ENCODE assay signal across 8 cellular contexts in the genomic region with DNA sequence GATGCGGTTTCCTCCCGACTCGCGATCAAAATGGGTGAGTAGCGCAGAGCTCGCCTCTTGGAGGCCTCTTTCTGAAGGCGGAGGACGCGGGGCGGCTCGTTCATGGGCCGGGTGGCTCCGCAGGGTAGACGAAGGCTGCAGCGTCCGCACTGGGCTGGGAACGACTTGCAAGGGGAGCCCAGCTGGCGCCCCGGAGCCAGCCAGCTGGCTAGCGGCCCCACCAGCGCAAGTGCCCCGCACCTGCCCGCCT. TPM values are rescaled to one million over a fixed set of nuclear protein-coding genes. Genes with fewer than 3 reads are reported as not detected.
DNase-seq lines count a peak whose midpoint lies in the region; ATAC-seq lines count a peak whose summit lies in the region.

No MANE protein-coding gene starts in this region.

- peak overlapping the region; percentile 13; the same call in 1 of the 2 replicates for H3K9ac ChIP-seq in iPS-20b (ENCODE audit: low read depth, low read length)

- H3K36me3 Mint-ChIP-seq in activated CD4-positive, alpha-beta memory T cell treated with anti-CD3 and anti-CD28 coated beads, Interleukin-2, amount 10 ng/mL, durations not matched to agents 7 days and 5 days (ENCODE audit: low read depth), result peaks cover 16% of the 10 kb centered on the region

- peaks cover 10% of the 10 kb centered on the region; the same call in 1 of the 2 replicates for H3K27me3 ChIP-seq in iPS-20b (ENCODE audit: insufficient read depth, low read length)

- H3K27ac ChIP-seq in iPS-20b (ENCODE audit: low read length) (no peak overlapping the region), substantia nigra (ENCODE audit: low read depth, low read length, poor library complexity, severe bottlenecking) (peak overlapping the region; percentile 49)

- no peak for DNase-seq in activated CD4-positive, alpha-beta memory T cell treated with anti-CD3 and anti-CD28 coated beads, Interleukin-2, amount 10 ng/mL, durations not matched to agents 7 days and 5 days
- DNase-seq in substantia nigra (lab: John Stamatoyannopoulos, UW), result peak in 1 of 49 donors; percentile 55
- no peak for DNase-seq in HuH-7 (ENCODE audit: low spot score)
- no peak for DNase-seq in stimulated activated CD4-positive, alpha-beta T cell treated with anti-CD3 and anti-CD28 coated beads, Interleukin-1b, Interleukin-23, amount 100 ng/mL, for 48 hours
- no peak for DNase-seq in ureter (ENCODE audit: low spot score)

- peak overlapping the region; percentile 92 for H3K4me3 ChIP-seq in iPS-20b (ENCODE audit: low read length)

- H3K9me3 Mint-ChIP-seq in activated CD4-positive, alpha-beta memory T cell treated with anti-CD3 and anti-CD28 coated beads, Interleukin-2, amount 10 ng/mL, durations not matched to agents 7 days and 5 days, result no peaks in the 10 kb centered on the region

- H3K27ac Mint-ChIP-seq in activated CD4-positive, alpha-beta memory T cell treated with anti-CD3 and anti-CD28 coated beads, Interleukin-2, amount 10 ng/mL, durations not matched to agents 7 days and 5 days, result peak overlapping the region; percentile 84

- POLR2A ChIA-PET in activated CD4-positive, alpha-beta memory T cell treated with anti-CD3 and anti-CD28 coated beads, Interleukin-2, amount 10 ng/mL, durations not matched to agents 7 days and 5 days (lab: Charles Lee), result interaction anchor here (0.5 to 4.0 kb wide), 18 partner anchors 10 to 589 kb away, joined by 3 to 41 read pairs (median 4); partner anchors contain the start of genes ATG4B, DTYMK, DUSP28 and MTERF4

- H3K9me3 ChIP-seq in iPS-20b (ENCODE audit: insufficient read depth, low read depth, low read length), result no peaks in the 10 kb centered on the region

- peak overlapping the region; percentile 92 for H3K4me3 Mint-ChIP-seq in activated CD4-positive, alpha-beta memory T cell treated with anti-CD3 and anti-CD28 coated beads, Interleukin-2, amount 10 ng/mL, durations not matched to agents 7 days and 5 days

- peaks cover 11% of the 10 kb centered on the region for H3K4me1 ChIP-seq in iPS-20b (ENCODE audit: insufficient read depth, low read length)

- H3K36me3 ChIP-seq in iPS-20b (ENCODE audit: insufficient read depth, low read depth, low read length), result no peaks in the 10 kb centered on the region; the same call in 1 of the 2 replicates

- CTCF ChIA-PET in activated CD4-positive, alpha-beta memory T cell treated with anti-CD3 and anti-CD28 coated beads, Interleukin-2, amount 10 ng/mL, durations not matched to agents 7 days and 5 days (lab: Charles Lee), result interaction anchor here (0.6 to 2.7 kb wide), 8 partner anchors 41 to 537 kb away, joined by 3 to 6 read pairs (median 3); partner anchors contain the start of genes ATG4B and DTYMK

- H3K27me3 Mint-ChIP-seq in activated CD4-positive, alpha-beta memory T cell treated with anti-CD3 and anti-CD28 coated beads, Interleukin-2, amount 10 ng/mL, durations not matched to agents 7 days and 5 days, result no peaks in the 10 kb centered on the region

- ATAC-seq in GM18502 (IDR thresholded peaks at IDR 0.05; ENCODE audit: poor library complexity, unreplicated experiment), result peak; percentile 16
- peak; percentile 9 for ATAC-seq in HG02798 (IDR thresholded peaks at IDR 0.05; ENCODE audit: poor library complexity, unreplicated experiment)

- peaks cover 45% of the 10 kb centered on the region for H3K4me1 Mint-ChIP-seq in activated CD4-positive, alpha-beta memory T cell treated with anti-CD3 and anti-CD28 coated beads, Interleukin-2, amount 10 ng/mL, durations not matched to agents 7 days and 5 days

RNA-seq across cellular contexts. Expression of gene PASK, which starts 0.3 kb away (rescaled TPM):
- 10 to 100 TPM; 58.1 to 58.9 TPM for total RNA-seq in activated CD4-positive, alpha-beta memory T cell treated with anti-CD3 and anti-CD28 coated beads, Interleukin-2, amount 10 ng/mL, durations not matched to agents 7 days and 5 days
- 17.4 TPM for total RNA-seq in ureter

RNA-seq across cellular contexts. Expression of gene PPP1R7, which starts 0.7 kb away (rescaled TPM):
- total RNA-seq in activated CD4-positive, alpha-beta memory T cell treated with anti-CD3 and anti-CD28 coated beads, Interleukin-2, amount 10 ng/mL, durations not matched to agents 7 days and 5 days, result 100 to 1,000 TPM; 103 to 106 TPM
- 73.4 TPM for total RNA-seq in ureter

RNA-seq across cellular contexts. Expression of gene ANO7, which starts 38.9 kb away (rescaled TPM):
- under 1 TPM; 0.53 to 0.91 TPM for total RNA-seq in activated CD4-positive, alpha-beta memory T cell treated with anti-CD3 and anti-CD28 coated beads, Interleukin-2, amount 10 ng/mL, durations not matched to agents 7 days and 5 days
- total RNA-seq in ureter, result 1.4 TPM

RNA-seq across cellular contexts. Expression of gene MTERF4, which starts 47.5 kb away (rescaled TPM):
- total RNA-seq in activated CD4-positive, alpha-beta memory T cell treated with anti-CD3 and anti-CD28 coated beads, Interleukin-2, amount 10 ng/mL, durations not matched to agents 7 days and 5 days, result 10 to 100 TPM; 41.5 to 45.4 TPM
- total RNA-seq in ureter, result 37.6 TPM
